ENCODE assay signal across 17 cellular contexts in genomic region chr5:4083591-4084337, GRCh38.
DNase-seq lines count a peak whose midpoint lies in the region; ATAC-seq and TF ChIP-seq lines count a peak whose summit lies in the region.
"Had no signal": no experiment of that assay in that cellular context is flagged by ENCODE, and none has a peak within 500 bp of the region (broad histone marks: within the 10 kb centered on the region; RNA-seq: fewer than 3 reads in every experiment).

No MANE protein-coding gene starts in this region.

- no peak for TF ChIP-seq POLR2A in thyroid gland (IDR thresholded peaks at IDR 0.05)

- H3K4me3 ChIP-seq in DND-41 (ENCODE audit: low read depth in 1 of 2, low read length in 2 of 2) (no peak overlapping the region), RWPE2 (ENCODE audit: severe bottlenecking) (no peak overlapping the region), thyroid gland (replicated peaks in 1 of 3) (no peak overlapping the region)
- H3K4me3 ChIP-seq: BLaER1, GM12878, GM23338 had no signal

- TF ChIP-seq CTCF in DND-41 (IDR thresholded peaks at IDR 0.05; ENCODE audit: borderline replicate concordance, extremely low read depth, low read length, poor library complexity, severe bottlenecking) (no peak), RWPE2 (IDR thresholded peaks at IDR 0.05; ENCODE audit: poor library complexity, severe bottlenecking) (no peak), foreskin keratinocyte (conservative IDR thresholded peaks at IDR 0.05) (no peak), thyroid gland (IDR thresholded peaks at IDR 0.05) (no peak)

- no peak overlapping the region for H3K4me2 ChIP-seq in DND-41 (ENCODE audit: insufficient read depth, low read length)
- H3K4me2 ChIP-seq: BLaER1, GM23338 had no signal

- WGBS in thyroid gland, 2 donors = 88 to 90% methylated on average over 13 of the region's 13 CpGs

- DNase-seq in DND-41 (no peak), RWPE2 (ENCODE audit: low spot score) (peak; percentile 93), epithelial cell of prostate (ENCODE audit: low read depth, low spot score) (peak; percentile 65), foreskin keratinocyte (peak; percentile 98), NCI-H82 treated with DMSO at 0.1 percent for 48 hours (lab: John Stamatoyannopoulos, UW; ENCODE audit: unreplicated experiment) (no peak), NCI-H187 treated with DMSO at 0.1 percent for 48 hours (lab: John Stamatoyannopoulos, UW) (no peak), thyroid gland (no peak), SW 1271 (lab: John Stamatoyannopoulos, UW) (no peak)
- DNase-seq: 8988T; AML-193; Caco-2; CD8-positive, alpha-beta memory T cell; DMS53; H7 had no signal

- H3K27ac ChIP-seq in DND-41 (ENCODE audit: low read length) (peak overlapping the region; percentile 9; the same call in 1 of the 2 replicates), RWPE2 (ENCODE audit: poor library complexity, severe bottlenecking) (peak overlapping the region; percentile 97), epithelial cell of prostate (peak overlapping the region; percentile 85), foreskin keratinocyte (peak overlapping the region; percentile 95), thyroid gland (no peak overlapping the region)
- H3K27ac ChIP-seq: BLaER1 had no signal

- H3K4me1 ChIP-seq in DND-41 (ENCODE audit: insufficient read depth, low read length) (peaks cover 27% of the 10 kb centered on the region), RWPE2 (ENCODE audit: insufficient read depth, poor library complexity, severe bottlenecking) (peaks cover 28% of the 10 kb centered on the region), foreskin keratinocyte (peaks cover 23% of the 10 kb centered on the region), thyroid gland (no peaks in the 10 kb centered on the region)
- H3K4me1 ChIP-seq: Caco-2 had no signal

- ATAC-seq in DND-41 (ENCODE audit: insufficient read depth, low read depth) = no peak
- ATAC-seq in RWPE2 (ENCODE audit: low read depth) = peak; percentile 85
- ATAC-seq in foreskin keratinocyte = peak; percentile 93
- ATAC-seq: GM12878, GM23338 had no signal

- no peaks in the 10 kb centered on the region for H3K27me3 ChIP-seq in DND-41 (ENCODE audit: insufficient read depth, low read length, poor library complexity)
- H3K27me3 ChIP-seq in RWPE2 (ENCODE audit: insufficient read depth, poor library complexity, severe bottlenecking) = no peaks in the 10 kb centered on the region
- H3K27me3 ChIP-seq in foreskin keratinocyte = no peaks in the 10 kb centered on the region
- H3K27me3 ChIP-seq in thyroid gland = no peaks in the 10 kb centered on the region
- H3K27me3 ChIP-seq: BLaER1 had no signal

- H3K36me3 ChIP-seq in DND-41 (ENCODE audit: insufficient read depth, low read length) = no peaks in the 10 kb centered on the region
- H3K36me3 ChIP-seq in RWPE2 (ENCODE audit: low read depth) = no peaks in the 10 kb centered on the region
- H3K36me3 ChIP-seq in thyroid gland = no peaks in the 10 kb centered on the region
- H3K36me3 ChIP-seq: BLaER1 had no signal

- H3K79me2 ChIP-seq in DND-41 (ENCODE audit: insufficient read depth, low read length) = no peaks in the 10 kb centered on the region

- intact Hi-C loops in thyroid gland (cut with DNase I) = no loop called here

- no peak overlapping the region for H3K9ac ChIP-seq in DND-41 (ENCODE audit: low read depth, low read length)
- H3K9ac ChIP-seq: BLaER1 had no signal

- H3K9me3 ChIP-seq in DND-41 (ENCODE audit: insufficient read depth, low read length, severe bottlenecking) = no peaks in the 10 kb centered on the region
- no peaks in the 10 kb centered on the region for H3K9me3 ChIP-seq in RWPE2 (ENCODE audit: severe bottlenecking)
- no peaks in the 10 kb centered on the region for H3K9me3 ChIP-seq in thyroid gland
- H3K9me3 ChIP-seq: BLaER1, Caco-2 had no signal

- H4K20me1 ChIP-seq in DND-41 (ENCODE audit: insufficient read depth, low read length) = no peaks in the 10 kb centered on the region
- H4K20me1 ChIP-seq: BLaER1 had no signal

- H2AFZ ChIP-seq in DND-41 (ENCODE audit: low read depth, low read length) = no peak overlapping the region
- H2AFZ ChIP-seq: GM23338 had no signal

Comparison
In these comparisons a context has a peak if more than half of its experiments do, and no peak if none do; other contexts are left out.
1. DNase-seq: peak in RWPE2 (single experiment), epithelial cell of prostate (single experiment) and foreskin keratinocyte (2 of 2); none in DND-41 (single experiment), NCI-H82 treated with DMSO at 0.1 percent for 48 hours (single experiment), NCI-H187 treated with DMSO at 0.1 percent for 48 hours (single experiment), thyroid gland (0 of 2) and SW 1271 (0 of 2).
2. H3K27ac ChIP-seq: peak in DND-41 (single experiment), RWPE2 (single experiment), epithelial cell of prostate (single experiment) and foreskin keratinocyte (single experiment); none in thyroid gland (0 of 3).